ENCODE assay signal across 23 cellular contexts in the genomic region with DNA sequence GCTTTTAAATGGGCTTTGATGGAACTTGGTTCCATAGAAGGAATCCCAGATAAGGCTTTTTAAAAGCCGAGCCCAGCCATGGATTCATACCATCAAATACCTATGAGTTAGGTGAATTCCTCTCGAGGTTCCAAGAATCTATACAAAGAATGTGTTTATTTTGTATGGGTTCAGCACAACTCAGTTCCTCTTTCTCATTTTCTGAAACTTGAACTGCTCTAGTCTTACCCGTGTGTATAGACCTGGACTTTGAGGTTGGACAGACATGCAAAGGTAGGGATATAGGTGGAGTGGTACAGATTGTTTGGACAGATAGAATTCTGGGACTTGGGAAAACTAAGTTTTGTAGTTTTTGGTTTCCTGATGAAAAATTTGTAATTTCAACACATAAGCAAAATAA.
DNase-seq lines count a peak whose midpoint lies in the region; ATAC-seq, FAIRE-seq and TF ChIP-seq lines count a peak whose summit lies in the region.
"Had no signal": no experiment of that assay in that cellular context is flagged by ENCODE, and none has a peak within 500 bp of the region (broad histone marks: within the 10 kb centered on the region; RNA-seq: fewer than 3 reads in every experiment).

No MANE protein-coding gene starts in this region.

- H3K36me3 ChIP-seq in GM12878 (ENCODE audit: control insufficient read depth in 2 of 2, insufficient read depth in 2 of 2, low read length in 1 of 2) (no peaks in the 10 kb centered on the region), vagina (no peaks in the 10 kb centered on the region), Peyer's patch (no peaks in the 10 kb centered on the region)
- H3K36me3 ChIP-seq: BE2C, BLaER1 had no signal

- no peak overlapping the region for H3K9ac ChIP-seq in GM12878 (ENCODE audit: control insufficient read depth, insufficient read depth, low read length)
- H3K9ac ChIP-seq: BLaER1 had no signal

- POLR2A ChIA-PET in GM12878 (lab: Charles Lee): no interaction called here

- H3K36me3 Mint-ChIP-seq in stimulated activated naive B cell treated with anti-CD40 and anti-IgM and Interleukin-4, amounts not matched to agents 10 μg/mL and 1 μg/mL and 100 μg/mL, for 72 hours: no peaks in the 10 kb centered on the region
- H3K36me3 Mint-ChIP-seq: CD14-positive monocyte; CD4-positive, alpha-beta memory T cell; CD4-positive, CD25-positive, alpha-beta regulatory T cell; CD8-positive, alpha-beta memory T cell had no signal

- WGBS in GM12878 (ENCODE audit: insufficient coverage, insufficient replicate concordance, low lambda C conversion rate, missing lambda C conversion rate): 0% methylated on average over 3 of the region's 3 CpGs

- H3K27ac Mint-ChIP-seq in stimulated activated naive B cell treated with anti-CD40 and anti-IgM and Interleukin-4, amounts not matched to agents 10 μg/mL and 1 μg/mL and 100 μg/mL, for 72 hours: no peak overlapping the region
- H3K27ac Mint-ChIP-seq: CD14-positive monocyte; CD4-positive, alpha-beta memory T cell; CD4-positive, CD25-positive, alpha-beta regulatory T cell; CD8-positive, alpha-beta memory T cell had no signal

- H3K4me3 ChIP-seq in GM12878 (no peak overlapping the region), vagina (no peak overlapping the region), Peyer's patch (no peak overlapping the region)
- H3K4me3 ChIP-seq: BLaER1 had no signal

- no peaks in the 10 kb centered on the region for H3K79me2 ChIP-seq in GM12878 (ENCODE audit: control insufficient read depth, insufficient read depth, low read length)

- TF ChIP-seq POLR2A in GM12878 (IDR thresholded peaks at IDR 0.05; ENCODE audit: low read depth, low read length) (no peak), vagina (IDR thresholded peaks at IDR 0.05) (no peak), Peyer's patch (IDR thresholded peaks at IDR 0.05) (no peak)

- no peak for TF ChIP-seq CTCF in GM12878 (IDR thresholded peaks at IDR 0.05 in 2 of 3, conservative IDR thresholded peaks at IDR 0.05 in 1 of 3; ENCODE audit: control insufficient read depth in 2 of 3, extremely low read depth in 1 of 3, insufficient read depth in 1 of 3, low read depth in 3 of 3, low read length in 3 of 3)
- no peak for TF ChIP-seq CTCF in vagina (IDR thresholded peaks at IDR 0.05)
- no peak for TF ChIP-seq CTCF in Peyer's patch (IDR thresholded peaks at IDR 0.05)

- no peak overlapping the region for H3K27ac ChIP-seq in GM12878 (ENCODE audit: control insufficient read depth, insufficient read depth)
- H3K27ac ChIP-seq in vagina: peak overlapping the region; percentile 9
- H3K27ac ChIP-seq in Peyer's patch: no peak overlapping the region
- H3K27ac ChIP-seq: BLaER1 had no signal

- no peak overlapping the region for H3K4me2 ChIP-seq in GM12878 (ENCODE audit: control insufficient read depth, insufficient read depth)
- H3K4me2 ChIP-seq: BLaER1 had no signal

- RAD21 ChIA-PET in GM12878 (lab: Charles Lee; ENCODE audit: unreplicated experiment): no interaction called here

- no peaks in the 10 kb centered on the region for H4K20me1 ChIP-seq in GM12878 (ENCODE audit: control insufficient read depth, insufficient read depth)
- H4K20me1 ChIP-seq: BLaER1 had no signal

- no peak overlapping the region for H3K4me3 Mint-ChIP-seq in stimulated activated naive B cell treated with anti-CD40 and anti-IgM and Interleukin-4, amounts not matched to agents 10 μg/mL and 1 μg/mL and 100 μg/mL, for 72 hours
- H3K4me3 Mint-ChIP-seq: CD14-positive monocyte; CD4-positive, alpha-beta memory T cell; CD4-positive, CD25-positive, alpha-beta regulatory T cell; CD8-positive, alpha-beta memory T cell had no signal

- H3K4me1 Mint-ChIP-seq in stimulated activated naive B cell treated with anti-CD40 and anti-IgM and Interleukin-4, amounts not matched to agents 10 μg/mL and 1 μg/mL and 100 μg/mL, for 72 hours: peaks cover 11 to 12% of the 10 kb centered on the region in 2 donors
- H3K4me1 Mint-ChIP-seq: CD14-positive monocyte; CD4-positive, alpha-beta memory T cell; CD4-positive, CD25-positive, alpha-beta regulatory T cell; CD8-positive, alpha-beta memory T cell had no signal

- SMC1A ChIA-PET in GM12878 (lab: Charles Lee; ENCODE audit: uncharacterized antibody, unreplicated experiment): interaction anchor here (1.2 kb wide), 1 partner anchor 10 kb away, joined by 4 read pairs; no protein-coding TSS in a partner anchor

- intact Hi-C loops in GM12878 (cut with micrococcal nuclease; ENCODE audit: unreplicated experiment) (no loop called here), vagina (cut with DNase I) (no loop called here)

- H3K9me3 ChIP-seq in GM12878 (replicated peaks; ENCODE audit: control insufficient read depth, insufficient read depth, low read length) (no peaks in the 10 kb centered on the region), vagina (no peaks in the 10 kb centered on the region), Peyer's patch (no peaks in the 10 kb centered on the region)
- H3K9me3 ChIP-seq: BE2C, BLaER1 had no signal

- ATAC-seq in GM18502 (IDR thresholded peaks at IDR 0.05; ENCODE audit: poor library complexity, unreplicated experiment) (peak; percentile 49), GM12878 (peak; percentile 35; the same call in 2 of the 3 replicates), HG02938 (IDR thresholded peaks at IDR 0.05; ENCODE audit: unreplicated experiment) (no peak)
- peak; percentile 54 for ATAC-seq in stimulated activated naive B cell treated with anti-CD40 and anti-IgM and Interleukin-4, amounts not matched to agents 10 μg/mL and 1 μg/mL and 100 μg/mL, for 72 hours (replicated peaks)

- H2AFZ ChIP-seq in GM12878 (ENCODE audit: control insufficient read depth, low read depth, low read length): no peak overlapping the region

- H3K27me3 Mint-ChIP-seq in stimulated activated naive B cell treated with anti-CD40 and anti-IgM and Interleukin-4, amounts not matched to agents 10 μg/mL and 1 μg/mL and 100 μg/mL, for 72 hours: no peaks in the 10 kb centered on the region
- H3K27me3 Mint-ChIP-seq: CD4-positive, alpha-beta memory T cell; CD4-positive, CD25-positive, alpha-beta regulatory T cell; CD8-positive, alpha-beta memory T cell had no signal

- no peak for FAIRE-seq in GM12878 (lab: Jason Lieb, UNC)
- FAIRE-seq: A204.1, G401.6, GM18507 had no signal

- BruUV-seq in GM12878 (replicated peaks; lab: Mats Ljungman, UMichigan): no TSS peak

- no peak for DNase-seq in GM12878 (ENCODE audit: low read depth, low spot score)
- no peak for DNase-seq in stimulated activated naive B cell treated with anti-CD40 and anti-IgM and Interleukin-4, amounts not matched to agents 10 μg/mL and 1 μg/mL and 100 μg/mL, for 72 hours
- DNase-seq in vagina (ENCODE audit: extremely low spot score in 2 of 2): no peak
- DNase-seq in NCI-H446 (lab: John Stamatoyannopoulos, UW): no peak
- no peak for DNase-seq in Peyer's patch
- DNase-seq in NCI-H1092 treated with DMSO at 0.1 percent for 48 hours (lab: John Stamatoyannopoulos, UW): no peak
- DNase-seq: 8988T; ACHN; BE2C; C1 segment of cervical spinal cord; CD4-positive, alpha-beta memory T cell; CD4-positive, CD25-positive, alpha-beta regulatory T cell; CD8-positive, alpha-beta memory T cell; COR-L47; DMS79 treated with DMSO at 0.1 percent for 48 hours; GF-D8 had no signal

- CTCF ChIA-PET in GM12878 (lab: Yijun Ruan, JAX): no interaction called here

- no peaks in the 10 kb centered on the region for H3K27me3 ChIP-seq in GM12878 (replicated peaks in 1 of 2; ENCODE audit: control insufficient read depth in 2 of 2, insufficient read depth in 2 of 2, low read length in 1 of 2)
- no peaks in the 10 kb centered on the region for H3K27me3 ChIP-seq in vagina
- no peaks in the 10 kb centered on the region for H3K27me3 ChIP-seq in Peyer's patch
- H3K27me3 ChIP-seq: BE2C, BLaER1 had no signal

- in situ Hi-C loops in GM12878 (cut with MboI): no loop called here

- no peak for TF ChIP-seq EP300 in GM12878 (IDR thresholded peaks at IDR 0.05; ENCODE audit: borderline replicate concordance in 1 of 2, control insufficient read depth in 1 of 2, low read depth in 2 of 2, low read length in 2 of 2)

- H3K9me3 Mint-ChIP-seq in stimulated activated naive B cell treated with anti-CD40 and anti-IgM and Interleukin-4, amounts not matched to agents 10 μg/mL and 1 μg/mL and 100 μg/mL, for 72 hours: no peaks in the 10 kb centered on the region
- H3K9me3 Mint-ChIP-seq: CD14-positive monocyte had no signal

- H3K4me1 ChIP-seq in GM12878 (ENCODE audit: control insufficient read depth, insufficient read depth, low read length) (no peaks in the 10 kb centered on the region; the same call in 1 of the 2 replicates), vagina (peaks cover 30% of the 10 kb centered on the region), Peyer's patch (no peaks in the 10 kb centered on the region)
- H3K4me1 ChIP-seq: BE2C, BLaER1 had no signal

- TF ChIP-seq RAD21 in GM12878 (IDR thresholded peaks at IDR 0.05; ENCODE audit: insufficient read depth, low read depth, low read length): no peak

TF ChIP-seq in GM12878, 131 proteins besides CTCF, POLR2A, EP300 and RAD21:
- no peak for TF ChIP-seq ZNF207 (IDR thresholded peaks at IDR 0.05; ENCODE audit: borderline replicate concordance)
- peak; percentile 45; the same call in 1 of the 2 replicates for TF ChIP-seq SPI1 (IDR thresholded peaks at IDR 0.05; ENCODE audit: borderline replicate concordance, insufficient read depth, low read depth, low read length)
